9 cellular contexts compared by ENCODE assay signal in genomic region chr17:385836-386144, GRCh38. TPM values are rescaled to one million over a fixed set of nuclear protein-coding genes. Genes with fewer than 3 reads are reported as not detected.
DNase-seq lines count a peak whose midpoint lies in the region; ATAC-seq, FAIRE-seq and TF ChIP-seq lines count a peak whose summit lies in the region.
"Had no signal": no experiment of that assay in that cellular context is flagged by ENCODE, and none has a peak within 500 bp of the region (broad histone marks: within the 10 kb centered on the region; RNA-seq: fewer than 3 reads in every experiment).

No MANE protein-coding gene starts in this region.

- no peak for TF ChIP-seq POLR2A in HCT116 (IDR thresholded peaks at IDR 0.05; ENCODE audit: borderline replicate concordance, extremely low read depth, insufficient read depth, insufficient read length)

- H3K4me1 ChIP-seq in HCT116 (ENCODE audit: control insufficient read depth in 1 of 2, insufficient read depth in 2 of 2, low read length in 2 of 2) (peaks cover 8 to 15% of the 10 kb centered on the region in 2 experiments), astrocyte (ENCODE audit: insufficient read depth, low read length) (peaks cover 8% of the 10 kb centered on the region)

- POLR2A ChIA-PET in AG04450 (lab: Yijun Ruan, JAX) (no interaction called here), HCT116 (lab: Charles Lee) (interaction anchor here (0.5 kb wide), 1 partner anchor 78 kb away, joined by 3 read pairs; no protein-coding TSS in a partner anchor)

- H3K79me2 ChIP-seq in HCT116 (ENCODE audit: insufficient read depth, low read length) = no peaks in the 10 kb centered on the region
- no peaks in the 10 kb centered on the region for H3K79me2 ChIP-seq in astrocyte (ENCODE audit: insufficient read depth, low read length)

- peak; percentile 73 for ATAC-seq in HCT116
- ATAC-seq in natural killer cell = peak in 1 of 3 donors; percentile 45

- RAD21 ChIA-PET in HCT116 (lab: Charles Lee; ENCODE audit: low non-redundant PET in 1 of 2, low total read pairs in 2 of 2, uncharacterized antibody in 2 of 2, unreplicated experiment in 2 of 2) = interaction anchor here in 1 of 2 experiments (0.7 kb wide), 1 partner anchor 233 kb away, joined by 5 read pairs; no protein-coding TSS in a partner anchor

- H3K4me2 ChIP-seq in HCT116 (ENCODE audit: low read length) (peak overlapping the region; percentile 75), astrocyte (ENCODE audit: low read length) (peak overlapping the region; percentile 54)

- H3K36me3 ChIP-seq in HCT116 (ENCODE audit: control insufficient read depth in 1 of 2, insufficient read depth in 2 of 2, low read length in 2 of 2) = no peaks in the 10 kb centered on the region
- H3K36me3 ChIP-seq in astrocyte (ENCODE audit: insufficient read depth, low read length) = no peaks in the 10 kb centered on the region

- H3K27me3 Mint-ChIP-seq in astrocyte (ENCODE audit: low read depth, unreplicated experiment) (peaks cover 36% of the 10 kb centered on the region), natural killer cell (ENCODE audit: low read depth in 2 of 2) (peaks cover 8 to 19% of the 10 kb centered on the region in 2 donors)

- H3K9me2 ChIP-seq in HCT116 (ENCODE audit: insufficient read depth) = no peaks in the 10 kb centered on the region

- H3K27ac Mint-ChIP-seq in astrocyte (ENCODE audit: unreplicated experiment) (no peak overlapping the region), natural killer cell (no peak overlapping the region)

- intact Hi-C loops in HCT116 (cut with micrococcal nuclease) = loop anchor here (2.0 kb wide), 1 partner anchor 243 kb away; no protein-coding TSS in a partner anchor
- intact Hi-C loops in natural killer cell (cut with micrococcal nuclease) = loop anchor here (5.0 kb wide), 1 partner anchor 243 kb away; a partner anchor contains a TSS

- TF ChIP-seq CTCF in AG04450 (IDR thresholded peaks at IDR 0.05; ENCODE audit: low read depth, low read length) (no peak), HCT116 (IDR thresholded peaks at IDR 0.05 in 2 of 3, conservative IDR thresholded peaks at IDR 0.05 in 1 of 3; ENCODE audit: borderline replicate concordance in 1 of 3, insufficient read depth in 1 of 3, low read depth in 2 of 3, low read length in 2 of 3) (no peak), astrocyte (IDR thresholded peaks at IDR 0.05; ENCODE audit: insufficient read depth, low read depth, low read length) (no peak), natural killer cell (IDR thresholded peaks at IDR 0.05) (peak; percentile 0)

- no peak for DNase-seq in AG04450 (ENCODE audit: low read depth, low spot score)
- no peak for DNase-seq in HCT116 (ENCODE audit: low read depth, low spot score)
- DNase-seq in astrocyte (ENCODE audit: low read depth) = no peak
- no peak for DNase-seq in natural killer cell
- no peak for DNase-seq in effector CD4-positive, alpha-beta T cell
- no peak for DNase-seq in NCI-H2171 (lab: John Stamatoyannopoulos, UW)
- no peak for DNase-seq in G401 (ENCODE audit: low spot score)
- DNase-seq in stimulated activated CD4-positive, alpha-beta T cell treated with anti-CD3 and anti-CD28 coated beads, Interleukin-2, amount 100 ng/mL, for 24 hours = no peak

- H3K4me3 Mint-ChIP-seq in astrocyte (ENCODE audit: unreplicated experiment) (no peak overlapping the region), natural killer cell (no peak overlapping the region)

- peaks cover 15% of the 10 kb centered on the region for H3K4me1 Mint-ChIP-seq in astrocyte (ENCODE audit: low read depth, unreplicated experiment)
- H3K4me1 Mint-ChIP-seq in natural killer cell = peaks cover 21 to 31% of the 10 kb centered on the region in 2 donors

- no peaks in the 10 kb centered on the region; the same call in 1 of the 2 replicates for H3K9me3 ChIP-seq in AG04450 (ENCODE audit: control insufficient read depth, insufficient read depth, low read length)
- H3K9me3 ChIP-seq in HCT116 (ENCODE audit: control insufficient read depth in 1 of 2, insufficient read depth in 1 of 2, low read depth in 1 of 2, low read length in 2 of 2) = no peaks in the 10 kb centered on the region
- H3K9me3 ChIP-seq in astrocyte (ENCODE audit: insufficient read depth, low read depth, low read length) = no peaks in the 10 kb centered on the region

- H3K9ac ChIP-seq in HCT116 (ENCODE audit: low read length) = no peak overlapping the region; the same call in 1 of the 2 replicates
- no peak overlapping the region for H3K9ac ChIP-seq in astrocyte (ENCODE audit: low read length)

- H3K4me3 ChIP-seq in AG04450 (ENCODE audit: low read depth, low read length) (peak overlapping the region; percentile 48; the same call in 1 of the 2 replicates), HCT116 (replicated peaks in 1 of 2; ENCODE audit: low read depth in 1 of 2, low read length in 2 of 2) (peak overlapping the region; percentile 48 to 50; a peak in 3 of 4 replicates), astrocyte (ENCODE audit: insufficient read depth, low read depth, low read length) (no peak overlapping the region)

- in situ Hi-C loops in G401 (cut with HindIII; ENCODE audit: low sequenced_read_pairs) = no loop called here

- H3K27me3 ChIP-seq in AG04450 (ENCODE audit: control insufficient read depth, insufficient read depth, low read length) (peaks cover 13% of the 10 kb centered on the region), HCT116 (ENCODE audit: insufficient read depth, low read length) (no peaks in the 10 kb centered on the region), astrocyte (ENCODE audit: insufficient read depth, low read length) (peaks cover 16% of the 10 kb centered on the region)

- no peak overlapping the region for H2AFZ ChIP-seq in HCT116 (ENCODE audit: low read depth, low read length, poor library complexity, severe bottlenecking)
- no peak overlapping the region for H2AFZ ChIP-seq in astrocyte (ENCODE audit: low read depth, low read length)

- FAIRE-seq in astrocyte (lab: Jason Lieb, UNC) = no peak

- H4K20me1 ChIP-seq in HCT116 (ENCODE audit: insufficient read depth) (no peaks in the 10 kb centered on the region), astrocyte (ENCODE audit: insufficient read depth, low read length) (peaks cover 9% of the 10 kb centered on the region)

- H3K9me3 Mint-ChIP-seq in astrocyte (ENCODE audit: unreplicated experiment) (peaks cover 6% of the 10 kb centered on the region), natural killer cell (no peaks in the 10 kb centered on the region)

- CTCF ChIA-PET in AG04450 (lab: Charles Lee) (interaction anchor here (0.5 to 1.9 kb wide), 4 partner anchors 8 to 338 kb away, joined by 3 to 16 read pairs (median 4); no protein-coding TSS in a partner anchor), HCT116 (lab: Charles Lee) (interaction anchor here (1.0 kb wide), 1 partner anchor 26 kb away, joined by 5 read pairs; no protein-coding TSS in a partner anchor)

- H3K36me3 Mint-ChIP-seq in astrocyte (ENCODE audit: low read depth, unreplicated experiment) (no peaks in the 10 kb centered on the region), natural killer cell (no peaks in the 10 kb centered on the region)

- TF ChIP-seq RAD21 in HCT116 (IDR thresholded peaks at IDR 0.05; ENCODE audit: low read depth) = no peak

- BruUV-seq in HCT116 (replicated peaks; lab: Mats Ljungman, UMichigan) = no TSS peak

- no peak overlapping the region for H3K27ac ChIP-seq in AG04450 (ENCODE audit: low read depth, low read length)
- H3K27ac ChIP-seq in HCT116 (ENCODE audit: low read depth, low read length) = peak overlapping the region; percentile 50; the same call in 1 of the 2 replicates
- no peak overlapping the region for H3K27ac ChIP-seq in astrocyte (ENCODE audit: low read depth, low read length)
- H3K27ac ChIP-seq: epithelial cell of prostate had no signal

TF ChIP-seq in HCT116, 20 proteins besides CTCF, POLR2A, EP300 and RAD21:
- TF ChIP-seq ZFX (IDR thresholded peaks at IDR 0.05) (peak; percentile 42; the same call in 1 of the 2 replicates), EGR1 (IDR thresholded peaks at IDR 0.05; ENCODE audit: low read depth) (no peak), EZH2 (IDR thresholded peaks at IDR 0.05) (no peak)

RNA-seq across cellular contexts. Expression of gene RPH3AL, which starts 33.2 kb away (rescaled TPM):
- 1.3 and 1.5 TPM in 2 replicates for polyA plus RNA-seq in AG04450 (2011; rRNA removed)
- 0.46 and 1.8 TPM in 2 replicates for polyA minus RNA-seq in AG04450 (2011; rRNA and poly(A)+ RNA removed)
- 17.0 TPM for total RNA-seq in HCT116 (2021; ENCODE audit: unreplicated experiment)
- polyA plus RNA-seq in HCT116 (2012) = 18.1 and 21.5 TPM in 2 replicates
- total RNA-seq in astrocyte = 3.1 and 3.7 TPM in 2 replicates
- total RNA-seq in natural killer cell = 1 to 10 TPM; 7.2 to 9.9 (median 7.9) TPM
- total RNA-seq in G401 (2014; rRNA removed; shearing (Covaris generic)) = 6.9 and 17.8 TPM in 2 replicates

RNA-seq across cellular contexts. Expression of gene RFLNB, which starts 59.9 kb away (rescaled TPM):
- polyA plus RNA-seq in AG04450 (2011; rRNA removed) = 10.5 and 13.5 TPM in 2 replicates
- 11.5 and 12.3 TPM in 2 replicates for polyA minus RNA-seq in AG04450 (2011; rRNA and poly(A)+ RNA removed)
- total RNA-seq in HCT116 (2021; ENCODE audit: unreplicated experiment) (36.9 TPM), astrocyte (15.3 and 16.8 TPM in 2 replicates), natural killer cell (10 to 100 TPM; 24.1 to 88.1 (median 28.2) TPM)
- polyA plus RNA-seq in HCT116 (2012) = 22.4 and 23.9 TPM in 2 replicates
- 224 and 259 TPM in 2 replicates for total RNA-seq in G401 (2014; rRNA removed; shearing (Covaris generic))
